ENCODE assay signal across 1 cellular context in genomic region chr6:32969685-32970412, GRCh38.
A peak's percentile ranks its signal among the peaks of the same experiment; 100 is the strongest.
TF ChIP-seq lines count a peak whose summit lies in the region.

No MANE protein-coding gene starts in this region.

TF ChIP-seq in HepG2, 621 proteins besides CTCF, POLR2A, EP300 and RAD21 (continued from another document and continues in another):
- TF ChIP-seq STAT6 (CRISPR knock-in tag; IDR thresholded peaks at IDR 0.05; ENCODE audit: borderline replicate concordance) (peak; percentile 31; the same call in 1 of the 2 replicates), YEATS4 (CRISPR knock-in tag; IDR thresholded peaks at IDR 0.05; ENCODE audit: borderline replicate concordance) (peak; percentile 10; the same call in 1 of the 2 replicates), NFAT5 (CRISPR knock-in tag; IDR thresholded peaks at IDR 0.05) (no peak; the same call in 1 of the 2 replicates), PHF20 (CRISPR knock-in tag; IDR thresholded peaks at IDR 0.05) (peak; percentile 42; the same call in 1 of the 2 replicates), ZNF12 (CRISPR knock-in tag; IDR thresholded peaks at IDR 0.05) (no peak; the same call in 1 of the 2 replicates), ZSCAN22 (CRISPR knock-in tag; IDR thresholded peaks at IDR 0.05) (peak; percentile 53; the same call in 1 of the 2 replicates), MIXL1 (CRISPR knock-in tag; IDR thresholded peaks at IDR 0.05) (no peak), SMAD3 (CRISPR knock-in tag; IDR thresholded peaks at IDR 0.05) (peak; percentile 33), HMGA1 (CRISPR knock-in tag; conservative IDR thresholded peaks at IDR 0.05) (no peak), ZNF407 (CRISPR knock-in tag; IDR thresholded peaks at IDR 0.05; ENCODE audit: not compliant biosample characterization) (peak; percentile 38), ZUFSP (CRISPR knock-in tag; IDR thresholded peaks at IDR 0.05; ENCODE audit: borderline replicate concordance) (no peak), ZGPAT (CRISPR knock-in tag; IDR thresholded peaks at IDR 0.05) (no peak; the same call in 1 of the 2 replicates), TMF1 (CRISPR knock-in tag; IDR thresholded peaks at IDR 0.05; ENCODE audit: low read depth) (peak; percentile 5; the same call in 1 of the 2 replicates), ZBTB26 (CRISPR knock-in tag; IDR thresholded peaks at IDR 0.05; ENCODE audit: borderline replicate concordance) (peak; percentile 0; the same call in 1 of the 2 replicates), HMG20B (CRISPR knock-in tag; conservative IDR thresholded peaks at IDR 0.05) (peak; percentile 41), TRIM22 (IDR thresholded peaks at IDR 0.05) (no peak), ZNF142 (CRISPR knock-in tag; IDR thresholded peaks at IDR 0.05) (peak; percentile 28; the same call in 1 of the 2 replicates), ZNF552 (CRISPR knock-in tag; IDR thresholded peaks at IDR 0.05; ENCODE audit: borderline replicate concordance) (no peak; the same call in 1 of the 2 replicates)
